Comparison of ENCODE assay signal across 1 cellular context in genomic region chr18:8601277-8602032, GRCh38.
TF ChIP-seq lines count a peak whose summit lies in the region.

No MANE protein-coding gene starts in this region.

TF ChIP-seq in WTC11, 78 proteins besides CTCF, POLR2A, EP300 and RAD21 (continued from another document):
- TF ChIP-seq ATF6 (CRISPR knock-in tag; IDR thresholded peaks at IDR 0.05) (no peak), JAZF1 (CRISPR knock-in tag; IDR thresholded peaks at IDR 0.05) (no peak), E2F4 (CRISPR knock-in tag; IDR thresholded peaks at IDR 0.05; ENCODE audit: borderline replicate concordance, low read depth) (no peak), NR3C1 (CRISPR knock-in tag; conservative IDR thresholded peaks at IDR 0.05; ENCODE audit: low read depth) (no peak), TCF7 (CRISPR knock-in tag; IDR thresholded peaks at IDR 0.05; ENCODE audit: low read depth) (no peak), ZNF423 (CRISPR knock-in tag; IDR thresholded peaks at IDR 0.05) (no peak), STAT6 (CRISPR knock-in tag; conservative IDR thresholded peaks at IDR 0.05; ENCODE audit: low read depth) (no peak), CREB1 (CRISPR knock-in tag; IDR thresholded peaks at IDR 0.05) (no peak)
